In genomic region chr3:190116551-190117067, GRCh38 we compare ENCODE assay signal across 15 cellular contexts. TPM values are rescaled to one million over a fixed set of nuclear protein-coding genes. Genes with fewer than 3 reads are reported as not detected.
A peak's percentile ranks its signal among the peaks of the same experiment; 100 is the strongest.
DNase-seq lines count a peak whose midpoint lies in the region; ATAC-seq and TF ChIP-seq lines count a peak whose summit lies in the region.
"Had no signal": no experiment of that assay in that cellular context is flagged by ENCODE, and none has a peak within 500 bp of the region (broad histone marks: within the 10 kb centered on the region; RNA-seq: fewer than 3 reads in every experiment).

No MANE protein-coding gene starts in this region.

- no peak overlapping the region for H3K4me2 ChIP-seq in GM23338

- peaks cover 16% of the 10 kb centered on the region for H3K36me3 Mint-ChIP-seq in GM23338 (ENCODE audit: low read depth)
- no peaks in the 10 kb centered on the region for H3K36me3 Mint-ChIP-seq in activated CD8-positive, alpha-beta T cell treated with anti-CD3 and anti-CD28 coated beads, Interleukin-2, amount 10 ng/mL, durations not matched to agents 7 days and 5 days (ENCODE audit: low read depth)
- H3K36me3 Mint-ChIP-seq: activated naive CD4-positive, alpha-beta T cell treated with anti-CD3 and anti-CD28 coated beads, Interleukin-2, amount 50 U/mL, for 24 hours had no signal

- peaks cover 45% of the 10 kb centered on the region for H3K4me1 Mint-ChIP-seq in GM23338
- H3K4me1 Mint-ChIP-seq in activated CD8-positive, alpha-beta T cell treated with anti-CD3 and anti-CD28 coated beads, Interleukin-2, amount 10 ng/mL, durations not matched to agents 7 days and 5 days (ENCODE audit: low read depth), result peaks cover 6% of the 10 kb centered on the region

- H3K9me3 ChIP-seq in spleen, result no peaks in the 10 kb centered on the region
- H3K9me3 ChIP-seq in right atrium auricular region, result no peaks in the 10 kb centered on the region
- H3K9me3 ChIP-seq: pancreas, SJSA1 had no signal

- H3K9me3 Mint-ChIP-seq in GM23338, result no peaks in the 10 kb centered on the region; the same call in 1 of the 3 replicates
- H3K9me3 Mint-ChIP-seq in activated CD8-positive, alpha-beta T cell treated with anti-CD3 and anti-CD28 coated beads, Interleukin-2, amount 10 ng/mL, durations not matched to agents 7 days and 5 days (ENCODE audit: insufficient read depth), result no peaks in the 10 kb centered on the region
- H3K9me3 Mint-ChIP-seq: activated naive CD4-positive, alpha-beta T cell treated with anti-CD3 and anti-CD28 coated beads, Interleukin-2, amount 50 U/mL, for 24 hours had no signal

- DNase-seq in GM23338 (ENCODE audit: low spot score) (no peak), SK-MEL-5 (ENCODE audit: low read depth, low spot score) (peak; percentile 21), fibroblast of peridontal ligament (ENCODE audit: extremely low read depth) (peak; percentile 63), spleen (no peak), NCI-H128 (lab: John Stamatoyannopoulos, UW; ENCODE audit: unreplicated experiment) (no peak), right atrium auricular region (ENCODE audit: low spot score) (no peak)
- DNase-seq in activated CD8-positive, alpha-beta T cell treated with anti-CD3 and anti-CD28 coated beads, Interleukin-2, amount 10 ng/mL, durations not matched to agents 7 days and 5 days, result no peak
- DNase-seq: NCI-H2081, NCI-H774, pancreas had no signal

- H3K9me2 ChIP-seq in GM23338 (ENCODE audit: insufficient read depth), result no peaks in the 10 kb centered on the region

- H3K79me2 ChIP-seq in GM23338 (replicated peaks; ENCODE audit: insufficient read depth), result peaks cover 12% of the 10 kb centered on the region

- peaks cover 3% of the 10 kb centered on the region; the same call in 1 of the 2 replicates for H3F3A ChIP-seq in GM23338 (replicated peaks; ENCODE audit: low read depth)

- H3K27ac Mint-ChIP-seq in GM23338, result no peak overlapping the region
- no peak overlapping the region for H3K27ac Mint-ChIP-seq in activated CD8-positive, alpha-beta T cell treated with anti-CD3 and anti-CD28 coated beads, Interleukin-2, amount 10 ng/mL, durations not matched to agents 7 days and 5 days

- no peak overlapping the region for H3K27ac ChIP-seq in GM23338 (ENCODE audit: low read depth)
- peak overlapping the region in 3 of 8 donors; percentile 2 to 52 (median 33) for H3K27ac ChIP-seq in spleen
- H3K27ac ChIP-seq in right atrium auricular region, result no peak overlapping the region
- H3K27ac ChIP-seq: coronary artery, pancreas had no signal

- intact Hi-C loops in spleen (cut with DNase I; ENCODE audit: low total_unique reads), result no loop called here

- H3K4me3 ChIP-seq in GM23338, result no peak overlapping the region
- H3K4me3 ChIP-seq in spleen, result peak overlapping the region in 5 of 8 donors; percentile 35 to 77 (median 54)
- H3K4me3 ChIP-seq in right atrium auricular region, result no peak overlapping the region
- H3K4me3 ChIP-seq: coronary artery, pancreas, SJSA1 had no signal

- in situ Hi-C loops in SK-MEL-5 (cut with HindIII; ENCODE audit: low pct_unique_long_range_greater_than_20kb, low sequenced_read_pairs), result no loop called here

- no peak overlapping the region for H2AFZ ChIP-seq in GM23338

- no peak overlapping the region for H3K4me3 Mint-ChIP-seq in GM23338
- H3K4me3 Mint-ChIP-seq in activated CD8-positive, alpha-beta T cell treated with anti-CD3 and anti-CD28 coated beads, Interleukin-2, amount 10 ng/mL, durations not matched to agents 7 days and 5 days, result no peak overlapping the region
- H3K4me3 Mint-ChIP-seq: activated naive CD4-positive, alpha-beta T cell treated with anti-CD3 and anti-CD28 coated beads, Interleukin-2, amount 50 U/mL, for 24 hours had no signal

- H3K4me1 ChIP-seq in GM23338 (ENCODE audit: insufficient read depth) (peaks cover 22% of the 10 kb centered on the region), spleen (peaks cover 7 to 28% (median 15%) of the 10 kb centered on the region in 6 donors), right atrium auricular region (peaks cover 0 to 12% of the 10 kb centered on the region in 2 donors)
- H3K4me1 ChIP-seq: pancreas had no signal

- CTCF ChIA-PET in activated CD8-positive, alpha-beta T cell treated with anti-CD3 and anti-CD28 coated beads, Interleukin-2, amount 10 ng/mL, durations not matched to agents 7 days and 5 days (lab: Charles Lee), result no interaction called here

- TF ChIP-seq POLR2A in spleen (IDR thresholded peaks at IDR 0.05), result no peak

- ATAC-seq in GM23338 (no peak), HG03039 (IDR thresholded peaks at IDR 0.05; ENCODE audit: unreplicated experiment) (no peak)
- ATAC-seq in activated CD8-positive, alpha-beta T cell treated with anti-CD3 and anti-CD28 coated beads, Interleukin-2, amount 10 ng/mL, durations not matched to agents 7 days and 5 days, result no peak
- ATAC-seq: esophagus mucosa, pancreas had no signal

- peaks cover 12% of the 10 kb centered on the region for H3K27me3 Mint-ChIP-seq in GM23338 (ENCODE audit: insufficient read depth, low read depth, poor library complexity)
- H3K27me3 Mint-ChIP-seq in activated CD8-positive, alpha-beta T cell treated with anti-CD3 and anti-CD28 coated beads, Interleukin-2, amount 10 ng/mL, durations not matched to agents 7 days and 5 days (ENCODE audit: low read depth), result peaks cover 41% of the 10 kb centered on the region

- POLR2A ChIA-PET in activated CD8-positive, alpha-beta T cell treated with anti-CD3 and anti-CD28 coated beads, Interleukin-2, amount 10 ng/mL, durations not matched to agents 7 days and 5 days (lab: Charles Lee), result no interaction called here

- no peak for TF ChIP-seq CTCF in GM23338 (conservative IDR thresholded peaks at IDR 0.05; ENCODE audit: low read depth in 2 of 2)
- no peak for TF ChIP-seq CTCF in spleen (IDR thresholded peaks at IDR 0.05 in 8 of 11, conservative IDR thresholded peaks at IDR 0.05 in 3 of 11)
- TF ChIP-seq CTCF in right atrium auricular region (IDR thresholded peaks at IDR 0.05), result no peak

- peaks cover 22% of the 10 kb centered on the region for H3K27me3 ChIP-seq in GM23338 (ENCODE audit: insufficient read depth)
- peaks cover 0 to 53% (median 16%) of the 10 kb centered on the region in 7 donors for H3K27me3 ChIP-seq in spleen (replicated peaks in 1 of 7)
- no peaks in the 10 kb centered on the region for H3K27me3 ChIP-seq in right atrium auricular region
- H3K27me3 ChIP-seq: pancreas, SJSA1 had no signal

- H4K20me1 ChIP-seq in GM23338 (replicated peaks; ENCODE audit: insufficient read depth), result peaks cover 4% of the 10 kb centered on the region; the same call in 1 of the 2 replicates

- 55 to 70% (median 64%) methylated on average over 3 of the region's 3 CpGs for WGBS in spleen, 5 donors

- H3K36me3 ChIP-seq in GM23338 (ENCODE audit: insufficient read depth) (peaks cover 3% of the 10 kb centered on the region; the same call in 1 of the 2 replicates), spleen (no peaks in the 10 kb centered on the region), right atrium auricular region (no peaks in the 10 kb centered on the region)
- H3K36me3 ChIP-seq: pancreas had no signal

TF ChIP-seq in GM23338, 12 proteins besides CTCF, POLR2A, EP300 and RAD21 (continues in another document):
- peak; percentile 45 for TF ChIP-seq REST (IDR thresholded peaks at IDR 0.05; ENCODE audit: unreplicated experiment)

RNA-seq across cellular contexts. Expression of gene P3H2, which starts 4.1 kb away (rescaled TPM):
- 20.5 and 24.2 TPM in 2 replicates for total RNA-seq in GM23338 (2014; rRNA removed; shearing (Covaris generic))
- polyA plus RNA-seq in GM23338 (2016; fragmentation: Nextera tagmentation; extraction: Ambion mirVana), result 7.2 and 8.2 TPM in 2 replicates
- total RNA-seq in SK-MEL-5 (2014; rRNA removed; shearing (Covaris generic)), result 17.5 and 18.1 TPM in 2 replicates
- 11.3 and 12.4 TPM in 2 replicates for polyA plus RNA-seq in SK-MEL-5 (2015; cell fraction: cytosol; rRNA removed)
- 4.3 and 8.8 TPM in 2 replicates for polyA plus RNA-seq in SK-MEL-5 (2015; cell fraction: nucleus; rRNA removed)
- 100 to 1,000 TPM in 4 of 7 donors, 10 to 100 TPM in 3; 70.3 to 155 (median 102) TPM for total RNA-seq in spleen
- polyA plus RNA-seq in spleen, result 10 to 100 TPM in 2 of 3 donors, 1 to 10 TPM in 1; 7.7 to 18.6 (median 10.4) TPM
- not detected for total RNA-seq in activated CD8-positive, alpha-beta T cell treated with anti-CD3 and anti-CD28 coated beads, Interleukin-2, amount 10 ng/mL, durations not matched to agents 7 days and 5 days
- 1 to 10 TPM; 5.1 to 5.4 TPM for total RNA-seq in right atrium auricular region

Comparison
In these comparisons a context has a peak if more than half of its experiments do, and no peak if none do; other contexts are left out.
1. DNase-seq: peak in SK-MEL-5 (single experiment) and fibroblast of peridontal ligament (single experiment); none in GM23338 (single experiment), spleen (single experiment), NCI-H128 (single experiment), activated CD8-positive, alpha-beta T cell treated with anti-CD3 and anti-CD28 coated beads, Interleukin-2, amount 10 ng/mL, durations not matched to agents 7 days and 5 days (single experiment) and right atrium auricular region (single experiment).
2. H3K4me3 ChIP-seq: peak in spleen (5 of 8); none in GM23338 (single experiment) and right atrium auricular region (0 of 2).
3. RNA of gene P3H2, which starts 4.1 kb away (total RNA-seq): 70.3 to 155 TPM in spleen, 20.5 to 24.2 TPM in GM23338, 17.5 to 18.1 TPM in SK-MEL-5 and 5.1 to 5.4 TPM in right atrium auricular region; not detected in activated CD8-positive, alpha-beta T cell treated with anti-CD3 and anti-CD28 coated beads, Interleukin-2, amount 10 ng/mL, durations not matched to agents 7 days and 5 days; every median in the first group is over 4 times any median in the second.